ENCODE assay signal across 9 cellular contexts in the genomic region with DNA sequence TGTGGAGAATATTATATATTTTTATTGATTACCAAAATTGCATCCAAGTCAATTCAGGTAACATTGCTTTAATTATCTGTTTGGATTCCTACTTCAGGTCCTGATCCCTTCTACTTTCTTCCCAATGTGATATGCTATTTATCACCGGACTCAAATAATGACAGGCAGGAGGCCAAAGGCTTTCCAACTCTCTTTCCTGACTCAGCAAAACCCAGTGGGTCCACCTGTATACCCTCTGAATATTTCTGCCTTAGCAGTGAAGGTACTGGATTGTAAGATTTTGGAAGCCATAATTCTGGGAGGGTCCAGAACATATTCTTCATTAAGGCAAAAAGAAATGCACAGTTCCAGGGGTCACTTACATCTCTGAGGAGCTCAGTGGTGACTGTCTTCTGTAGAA.
"Had no signal": no experiment of that assay in that cellular context is flagged by ENCODE, and none has a peak within 500 bp of the region (broad histone marks: within the 10 kb centered on the region; RNA-seq: fewer than 3 reads in every experiment).

No MANE protein-coding gene starts in this region.

- H2AFZ ChIP-seq: GM23248 had no signal

- H3K9ac ChIP-seq: GM23248, KMS-11 had no signal

- DNase-seq: GM23248, GOT3, H9, HCEC 1CT, Karpas-422, KBM-7 had no signal

- H3K27ac ChIP-seq: GM23248, KMS-11 had no signal

- H3K4me3 ChIP-seq: GM23248 had no signal

- FAIRE-seq: H54, HTR-8/SVneo had no signal

- H3K4me2 ChIP-seq: KMS-11 had no signal
